In the genomic region with DNA sequence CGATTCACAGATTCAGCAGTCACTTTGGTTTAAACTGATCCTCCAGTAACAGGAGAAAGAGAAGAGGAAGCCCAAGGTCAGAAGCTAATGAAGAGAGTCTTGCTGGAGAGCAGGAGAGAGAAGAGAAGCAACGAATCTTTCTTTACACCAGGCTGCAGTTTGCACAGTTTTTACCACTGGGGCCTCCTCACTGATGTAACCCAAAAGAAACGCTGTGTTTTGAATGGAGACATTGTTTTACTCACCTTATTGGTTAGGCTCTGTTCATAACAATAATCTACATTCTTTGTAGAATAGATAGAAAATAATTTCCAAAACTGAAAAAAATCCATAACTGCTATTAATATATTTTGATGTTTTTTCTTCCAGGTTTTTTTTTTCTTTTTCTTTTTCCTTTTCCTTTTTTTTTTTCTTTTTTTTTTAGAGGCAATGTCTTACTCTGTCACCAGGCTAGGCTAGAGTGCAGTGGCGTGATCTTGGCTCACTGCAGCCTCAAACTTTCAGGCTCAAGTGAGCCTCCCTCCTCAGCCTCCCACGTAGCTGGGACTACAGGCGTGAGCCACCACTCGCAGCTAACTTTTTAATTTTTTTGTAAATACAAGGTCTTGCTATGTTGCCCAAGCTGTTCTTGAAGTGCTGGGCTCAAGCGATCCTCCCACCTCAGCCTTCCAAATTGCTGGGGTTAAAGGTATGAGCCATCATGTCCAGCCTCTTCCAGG, we compare ENCODE assay signal across 22 cellular contexts. TPM values are rescaled to one million over a fixed set of nuclear protein-coding genes. Genes with fewer than 3 reads are reported as not detected.
"Had no signal": no experiment of that assay in that cellular context is flagged by ENCODE, and none has a peak within 500 bp of the region (broad histone marks: within the 10 kb centered on the region; RNA-seq: fewer than 3 reads in every experiment).

No MANE protein-coding gene starts in this region.

- H3K9me3 ChIP-seq: esophagus squamous epithelium, left lung, mucosa of descending colon, right atrium auricular region, stomach, testis had no signal

- H3K4me3 Mint-ChIP-seq: activated CD8-positive, alpha-beta T cell treated with anti-CD3 and anti-CD28 coated beads for 36 hours; naive thymus-derived CD4-positive, alpha-beta T cell had no signal

- DNase-seq: activated CD4-positive, alpha-beta T cell treated with anti-CD3 and anti-CD28 coated beads for 48 hours; activated CD8-positive, alpha-beta T cell treated with anti-CD3 and anti-CD28 coated beads for 36 hours; activated effector memory CD4-positive, alpha-beta T cell treated with anti-CD3 and anti-CD28 coated beads, Interleukin-2, amount 50 U/mL, for 16 hours; activated T-cell treated with anti-CD3 and anti-CD28 coated beads, Interleukin-2, amount 50 U/mL, for 48 hours; caudate nucleus; esophagus squamous epithelium; hippocampal formation; left lung; mammary epithelial cell; mucosa of descending colon; naive thymus-derived CD4-positive, alpha-beta T cell; stomach; testis had no signal

- H3K27ac Mint-ChIP-seq: activated CD8-positive, alpha-beta T cell treated with anti-CD3 and anti-CD28 coated beads for 36 hours; activated naive CD4-positive, alpha-beta T cell treated with anti-CD3 and anti-CD28 coated beads, Interleukin-2, amount 50 U/mL, for 72 hours; naive thymus-derived CD4-positive, alpha-beta T cell; progenitor cell of endocrine pancreas had no signal

- ATAC-seq: activated CD8-positive, alpha-beta T cell treated with anti-CD3 and anti-CD28 coated beads for 36 hours; activated naive CD4-positive, alpha-beta T cell treated with anti-CD3 and anti-CD28 coated beads, Interleukin-2, amount 50 U/mL, for 72 hours; mucosa of descending colon; naive thymus-derived CD4-positive, alpha-beta T cell had no signal

- H3K36me3 ChIP-seq: esophagus squamous epithelium, left lung, right atrium auricular region, stomach had no signal

- H3K27me3 ChIP-seq: right atrium auricular region, testis had no signal

- H3K4me3 ChIP-seq: coronary artery, esophagus squamous epithelium, left lung, mucosa of descending colon, right atrium auricular region, skin epidermis, stomach, testis had no signal

- H3K27me3 Mint-ChIP-seq: progenitor cell of endocrine pancreas had no signal

- H3K36me3 Mint-ChIP-seq: activated naive CD4-positive, alpha-beta T cell treated with anti-CD3 and anti-CD28 coated beads, Interleukin-2, amount 50 U/mL, for 72 hours; naive thymus-derived CD4-positive, alpha-beta T cell had no signal

- H3K27ac ChIP-seq: coronary artery, esophagus squamous epithelium, left lung, right atrium auricular region, skin epidermis, stomach had no signal

- FAIRE-seq: keratinocyte, urothelium cell line had no signal

- H3K4me1 ChIP-seq: testis had no signal

- H3K9me3 Mint-ChIP-seq: activated CD8-positive, alpha-beta T cell treated with anti-CD3 and anti-CD28 coated beads for 36 hours; activated naive CD4-positive, alpha-beta T cell treated with anti-CD3 and anti-CD28 coated beads, Interleukin-2, amount 50 U/mL, for 72 hours had no signal

RNA-seq across cellular contexts. Expression of gene LYZL1, which starts 27.6 kb away (rescaled TPM):
- total RNA-seq: activated CD8-positive, alpha-beta T cell treated with anti-CD3 and anti-CD28 coated beads for 36 hours; activated naive CD4-positive, alpha-beta T cell treated with anti-CD3 and anti-CD28 coated beads, Interleukin-2, amount 50 U/mL, for 72 hours; esophagus squamous epithelium; fibroblast of villous mesenchyme; glomerular endothelial cell; left lung; mammary epithelial cell; mucosa of descending colon; naive thymus-derived CD4-positive, alpha-beta T cell; progenitor cell of endocrine pancreas; right atrium auricular region; stomach had no signal
- polyA plus RNA-seq: keratinocyte; mammary epithelial cell; naive thymus-derived CD4-positive, alpha-beta T cell; stomach had no signal
